ENCODE assay signal across 22 cellular contexts in the genomic region with DNA sequence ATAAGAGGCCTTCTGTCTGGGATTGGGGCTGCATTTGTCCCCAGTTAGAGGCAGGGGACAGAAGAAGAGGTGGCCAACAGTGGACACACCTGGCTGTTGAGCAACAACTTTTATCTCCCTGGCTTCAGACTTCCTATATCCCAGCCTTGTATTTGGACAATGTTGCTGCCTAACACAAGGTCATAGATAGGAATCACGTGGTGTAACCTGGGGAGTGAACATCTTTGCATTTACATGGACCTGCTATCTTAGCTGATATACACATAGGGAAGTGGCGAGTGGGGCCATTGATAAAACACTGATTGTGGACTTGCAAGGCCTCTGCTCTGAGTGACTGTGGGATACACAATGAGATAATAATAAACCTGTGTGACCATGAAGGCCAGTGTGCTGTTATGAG. TPM values are rescaled to one million over a fixed set of nuclear protein-coding genes. Genes with fewer than 3 reads are reported as not detected.
A peak's percentile ranks its signal among the peaks of the same experiment; 100 is the strongest.
DNase-seq lines count a peak whose midpoint lies in the region; ATAC-seq, FAIRE-seq and TF ChIP-seq lines count a peak whose summit lies in the region.
"Had no signal": no experiment of that assay in that cellular context is flagged by ENCODE, and none has a peak within 500 bp of the region (broad histone marks: within the 10 kb centered on the region; RNA-seq: fewer than 3 reads in every experiment).

No MANE protein-coding gene starts in this region.

- H3K79me2 ChIP-seq in K562 (ENCODE audit: control insufficient read depth, insufficient read depth, low read length) (no peaks in the 10 kb centered on the region), HepG2 (ENCODE audit: insufficient read depth, low read length) (no peaks in the 10 kb centered on the region), Karpas-422 (ENCODE audit: low read length) (no peaks in the 10 kb centered on the region)

- CTCF ChIA-PET in K562 (lab: Yijun Ruan, JAX; ENCODE audit: low intra/inter-chr PET ratio) = no interaction called here
- CTCF ChIA-PET in HepG2 (lab: Yijun Ruan, JAX; ENCODE audit: low intra/inter-chr PET ratio, low total read pairs) = no interaction called here

- no peaks in the 10 kb centered on the region for H3K9me2 ChIP-seq in Karpas-422 (replicated peaks; ENCODE audit: insufficient read depth, low read length)

- no peaks in the 10 kb centered on the region for H3K4me1 ChIP-seq in K562 (replicated peaks in 1 of 2; ENCODE audit: control insufficient read depth in 2 of 2, insufficient read depth in 2 of 2, low read length in 2 of 2)
- H3K4me1 ChIP-seq in HepG2 (ENCODE audit: insufficient read depth, low read length) = no peaks in the 10 kb centered on the region
- no peaks in the 10 kb centered on the region for H3K4me1 ChIP-seq in gastrocnemius medialis
- H3K4me1 ChIP-seq in Karpas-422 (ENCODE audit: low read length) = no peaks in the 10 kb centered on the region
- H3K4me1 ChIP-seq: A549; BLaER1 treated with 17β-estradiol and CSF1 and Interleukin-3, amounts not matched to agents 10 nM and 100 nM; Caco-2 had no signal

- H3K9ac ChIP-seq in K562 (ENCODE audit: insufficient read depth in 1 of 2, low read depth in 2 of 2, low read length in 2 of 2) (no peak overlapping the region), HepG2 (ENCODE audit: insufficient read depth, low read depth, low read length) (no peak overlapping the region), Karpas-422 (ENCODE audit: low read length) (no peak overlapping the region)
- H3K9ac ChIP-seq: BLaER1 treated with 17β-estradiol and CSF1 and Interleukin-3, amounts not matched to agents 10 nM and 100 nM had no signal

- ATAC-seq in K562 = no peak
- no peak for ATAC-seq in HepG2
- ATAC-seq in gastrocnemius medialis = no peak
- ATAC-seq: A549; CD8-positive, alpha-beta T cell had no signal

- H3K9me3 ChIP-seq in K562 (replicated peaks; ENCODE audit: control insufficient read depth, insufficient read depth, low read depth, low read length) = no peaks in the 10 kb centered on the region
- H3K9me3 ChIP-seq in HepG2 (ENCODE audit: low read length) = peaks cover 7% of the 10 kb centered on the region; the same call in 1 of the 2 replicates
- no peaks in the 10 kb centered on the region for H3K9me3 ChIP-seq in gastrocnemius medialis
- H3K9me3 ChIP-seq in Karpas-422 (ENCODE audit: low read length) = no peaks in the 10 kb centered on the region
- H3K9me3 ChIP-seq: Caco-2 had no signal

- POLR2A ChIA-PET in K562 (lab: Yijun Ruan, JAX) = interaction anchor here (0.6 kb wide), 1 partner anchor 717 kb away, joined by 3 read pairs; no protein-coding TSS in a partner anchor
- POLR2A ChIA-PET in HepG2 (lab: Yijun Ruan, JAX) = no interaction called here

- FAIRE-seq in K562 (lab: Jason Lieb, UNC) (no peak), HepG2 (lab: Jason Lieb, UNC) (no peak)
- FAIRE-seq: A549, D721Med, G401.6, GM12891, GM19239 had no signal

- TF ChIP-seq POLR2A in K562 (conservative IDR thresholded peaks at IDR 0.05) (no peak), HepG2 (IDR thresholded peaks at IDR 0.05; ENCODE audit: insufficient read depth in 1 of 2, low read depth in 2 of 2, low read length in 2 of 2) (no peak), gastrocnemius medialis (IDR thresholded peaks at IDR 0.05) (no peak)

- H4K20me1 ChIP-seq in K562 (replicated peaks; ENCODE audit: control insufficient read depth, insufficient read depth, low read length) (no peaks in the 10 kb centered on the region), HepG2 (ENCODE audit: insufficient read depth, low read length) (no peaks in the 10 kb centered on the region), Karpas-422 (ENCODE audit: insufficient read depth, low read depth, low read length) (no peaks in the 10 kb centered on the region)
- H4K20me1 ChIP-seq: BLaER1 treated with 17β-estradiol and CSF1 and Interleukin-3, amounts not matched to agents 10 nM and 100 nM had no signal

- H3K27ac ChIP-seq in K562 (ENCODE audit: extremely low read depth, low read depth, low read length) = no peak overlapping the region
- H3K27ac ChIP-seq in HepG2 (ENCODE audit: extremely low read length, insufficient read depth, low read length) = no peak overlapping the region
- no peak overlapping the region for H3K27ac ChIP-seq in gastrocnemius medialis
- H3K27ac ChIP-seq in Karpas-422 (ENCODE audit: low read length) = no peak overlapping the region
- H3K27ac ChIP-seq: 22Rv1; A549; BLaER1 treated with 17β-estradiol and CSF1 and Interleukin-3, amounts not matched to agents 10 nM and 100 nM; C4-2B had no signal

- intact Hi-C loops in K562 (cut with micrococcal nuclease) (no loop called here), HepG2 (cut with micrococcal nuclease; ENCODE audit: unreplicated experiment) (no loop called here), gastrocnemius medialis (cut with DNase I; ENCODE audit: low total_unique reads) (no loop called here)

- BruUV-seq in K562 (replicated peaks; lab: Mats Ljungman, UMichigan) (no TSS peak), HepG2 (replicated peaks; lab: Mats Ljungman, UMichigan) (no TSS peak)

- H3K4me2 ChIP-seq in K562 (ENCODE audit: insufficient read depth, low read length) (no peak overlapping the region), HepG2 (ENCODE audit: low read depth, low read length) (no peak overlapping the region), Karpas-422 (ENCODE audit: low read depth, low read length, poor library complexity, severe bottlenecking) (no peak overlapping the region)
- H3K4me2 ChIP-seq: A549; BLaER1 treated with 17β-estradiol and CSF1 and Interleukin-3, amounts not matched to agents 10 nM and 100 nM had no signal

- no peak for TF ChIP-seq EP300 in K562 (IDR thresholded peaks at IDR 0.05; ENCODE audit: low read length)
- no peak for TF ChIP-seq EP300 in HepG2 (IDR thresholded peaks at IDR 0.05; ENCODE audit: low read depth in 2 of 2, low read length in 2 of 2)
- TF ChIP-seq EP300 in HepG2 (CRISPR knock-in tag; IDR thresholded peaks at IDR 0.05; ENCODE audit: borderline replicate concordance) = no peak

- WGBS in K562 (ENCODE audit: insufficient coverage, low coverage, missing lambda C conversion rate) = 0% methylated on average over 2 of the region's 2 CpGs
- WGBS in HepG2 (ENCODE audit: low lambda C conversion rate) = 14% methylated on average over 2 of the region's 2 CpGs

- in situ Hi-C loops in K562 (cut with MboI) (no loop called here), HepG2 (cut with HindIII; ENCODE audit: extremely low pct_ligation_motif_present, low pct_unique_long_range_greater_than_20kb) (no loop called here), gastrocnemius medialis (cut with MboI; ENCODE audit: low sequenced_read_pairs in 4 of 4) (no loop called here)

- H2AFZ ChIP-seq in K562 (ENCODE audit: low read depth, low read length) = no peak overlapping the region
- H2AFZ ChIP-seq in HepG2 (ENCODE audit: low read length) = no peak overlapping the region
- no peak overlapping the region for H2AFZ ChIP-seq in Karpas-422 (ENCODE audit: low read length)

- DNase-seq in OCI-M1 (lab: John Stamatoyannopoulos, UW) (peak; percentile 31), K562 (ENCODE audit: extremely low read depth in 1 of 4, low spot score in 3 of 4) (no peak), HepG2 (ENCODE audit: low spot score) (peak; percentile 4), gastrocnemius medialis (no peak), Karpas-422 (no peak), iPS-NIHi7 (ENCODE audit: extremely low spot score) (no peak)
- DNase-seq: AML-193; Caco-2; Calu3; CD4-positive, alpha-beta T cell; CD8-positive, alpha-beta T cell; DMS79 treated with DMSO at 0.1 percent for 48 hours; GF-D8 had no signal

- TF ChIP-seq CTCF in K562 (IDR thresholded peaks at IDR 0.05 in 2 of 3, conservative IDR thresholded peaks at IDR 0.05 in 1 of 3; ENCODE audit: insufficient read depth in 2 of 3, low read depth in 1 of 3, low read length in 3 of 3) (no peak), HepG2 (CRISPR knock-in tag; IDR thresholded peaks at IDR 0.05) (no peak), gastrocnemius medialis (IDR thresholded peaks at IDR 0.05 in 4 of 5, conservative IDR thresholded peaks at IDR 0.05 in 1 of 5) (no peak)

- no peaks in the 10 kb centered on the region for H3K36me3 ChIP-seq in K562 (ENCODE audit: control insufficient read depth, insufficient read depth, low read length)
- H3K36me3 ChIP-seq in HepG2 (replicated peaks in 1 of 2; ENCODE audit: control insufficient read depth in 1 of 2, insufficient read depth in 2 of 2, low read length in 2 of 2) = no peaks in the 10 kb centered on the region
- H3K36me3 ChIP-seq in gastrocnemius medialis = no peaks in the 10 kb centered on the region
- no peaks in the 10 kb centered on the region for H3K36me3 ChIP-seq in Karpas-422 (ENCODE audit: insufficient read depth, low read length)
- H3K36me3 ChIP-seq: BLaER1 treated with 17β-estradiol and CSF1 and Interleukin-3, amounts not matched to agents 10 nM and 100 nM had no signal

- H3K27me3 ChIP-seq in K562 (ENCODE audit: control insufficient read depth in 2 of 2, insufficient read depth in 2 of 2, low read length in 2 of 2) (no peaks in the 10 kb centered on the region), HepG2 (ENCODE audit: control insufficient read depth in 1 of 2, insufficient read depth in 2 of 2, low read length in 2 of 2) (no peaks in the 10 kb centered on the region), gastrocnemius medialis (no peaks in the 10 kb centered on the region), Karpas-422 (ENCODE audit: low read length) (no peaks in the 10 kb centered on the region)
- H3K27me3 ChIP-seq: BLaER1 treated with 17β-estradiol and CSF1 and Interleukin-3, amounts not matched to agents 10 nM and 100 nM had no signal

- no peak for TF ChIP-seq RAD21 in K562 (CRISPR knock-in tag; conservative IDR thresholded peaks at IDR 0.05 in 1 of 2, IDR thresholded peaks at IDR 0.05 in 1 of 2)
- no peak for TF ChIP-seq RAD21 in HepG2 (CRISPR knock-in tag; IDR thresholded peaks at IDR 0.05)

- H3K4me3 ChIP-seq in K562 (no peak overlapping the region), HepG2 (replicated peaks in 1 of 3; ENCODE audit: insufficient read depth in 1 of 3, low read depth in 2 of 3, low read length in 3 of 3) (no peak overlapping the region), gastrocnemius medialis (no peak overlapping the region), Karpas-422 (ENCODE audit: low read length) (no peak overlapping the region)
- H3K4me3 ChIP-seq: A549; BLaER1 treated with 17β-estradiol and CSF1 and Interleukin-3, amounts not matched to agents 10 nM and 100 nM had no signal

- no peaks in the 10 kb centered on the region for H3K9me1 ChIP-seq in K562 (ENCODE audit: control insufficient read depth, insufficient read depth, low read length)

RNA-seq across cellular contexts. Expression of a gene that starts 26.9 kb away (rescaled TPM):
- 0.86 and 1.9 TPM in 2 replicates for total RNA-seq in K562 (2011; cell fraction: chromatin; rRNA removed; ENCODE audit: low replicate concordance)
- total RNA-seq in K562 (2011; cell fraction: nucleolus; rRNA removed) = not detected in 2 replicates
- total RNA-seq in K562 (2011; cell fraction: nucleoplasm; rRNA removed) = 1.0 TPM in 1 of 2 replicates, not detected in the other
- total RNA-seq in K562 (2014; rRNA removed) = not detected in 2 replicates
- 0.45 TPM in 1 of 2 replicates, not detected in the other for total RNA-seq in K562 (2014; rRNA removed; fragmentation: Illumina TruSeq; extraction: Trizol)
- not detected in 2 replicates for total RNA-seq in K562 (2015; rRNA removed; fragmentation: Illumina TruSeq; extraction: Trizol)
- 0.33 TPM in 1 of 2 replicates, not detected in the other for total RNA-seq in K562 (2021)
- 0.13 and 0.62 TPM in 2 replicates for polyA plus RNA-seq in K562 (2011; rRNA removed)
- 0.01 and 0.72 TPM in 2 replicates for polyA plus RNA-seq in K562 (2011; cell fraction: cytosol; rRNA removed)
- polyA plus RNA-seq in K562 (2011; cell fraction: nucleus; rRNA removed) = 0.64 and 2.7 TPM in 2 replicates
- 0.03 TPM in 1 of 2 replicates, not detected in the other for polyA plus RNA-seq in K562 (2012)
- not detected in 2 replicates for polyA plus RNA-seq in K562 (2014; fragmentation: Illumina TruSeq; extraction: Trizol)
- under 1 TPM in 1 of 2 experiments, not detected in 1; 0.04 TPM for polyA plus RNA-seq in K562 (2014; fragmentation: Nextera tagmentation; extraction: Ambion mirVana)
- polyA plus RNA-seq in K562 (2014; rRNA removed) = not detected in 2 replicates
- polyA minus RNA-seq in K562 (2011; rRNA and poly(A)+ RNA removed) = 0.81 and 2.6 TPM in 2 replicates
- not detected in 2 replicates for polyA minus RNA-seq in K562 (2011; cell fraction: cytosol; rRNA and poly(A)+ RNA removed)
- polyA minus RNA-seq in K562 (2011; cell fraction: nucleus; rRNA and poly(A)+ RNA removed) = 0.27 and 1.9 TPM in 2 replicates
- 0.91 TPM in 2 replicates for total RNA-seq in HepG2 (2016; rRNA removed; fragmentation: Illumina TruSeq; extraction: Trizol)
- total RNA-seq in HepG2 (2016; cell fraction: cytosol; rRNA removed; fragmentation: Illumina TruSeq; extraction: Trizol; ENCODE audit: low read depth) = 0.09 TPM in 1 of 2 replicates, not detected in the other
- total RNA-seq in HepG2 (2016; cell fraction: insoluble cytoplasmic fraction; rRNA removed; fragmentation: Illumina TruSeq; extraction: Trizol) = 0.54 and 0.63 TPM in 2 replicates
- 0.24 and 0.53 TPM in 2 replicates for total RNA-seq in HepG2 (2016; cell fraction: membrane; rRNA removed; fragmentation: Illumina TruSeq; extraction: Trizol)
- 0.53 and 0.56 TPM in 2 replicates for total RNA-seq in HepG2 (2016; cell fraction: nucleus; rRNA removed; fragmentation: Illumina TruSeq; extraction: Trizol)
- polyA plus RNA-seq in HepG2 (2011; rRNA removed) = 0.78 and 0.93 TPM in 2 replicates
- 0.19 and 0.24 TPM in 2 replicates for polyA plus RNA-seq in HepG2 (2011; cell fraction: cytosol; rRNA removed)
- 2.5 and 2.8 TPM in 2 replicates for polyA plus RNA-seq in HepG2 (2011; cell fraction: nucleus; rRNA removed)
- polyA plus RNA-seq in HepG2 (2012) = 0.65 and 1.2 TPM in 2 replicates
- 0.03 and 0.10 TPM in 2 replicates for polyA plus RNA-seq in HepG2 (2016; cell fraction: cytosol; fragmentation: Illumina TruSeq; extraction: Trizol; ENCODE audit: low read depth)
- polyA plus RNA-seq in HepG2 (2016; cell fraction: insoluble cytoplasmic fraction; fragmentation: Illumina TruSeq; extraction: Trizol; ENCODE audit: low read depth) = 0.47 and 0.78 TPM in 2 replicates
- 0.13 and 0.31 TPM in 2 replicates for polyA plus RNA-seq in HepG2 (2016; cell fraction: membrane; fragmentation: Illumina TruSeq; extraction: Trizol; ENCODE audit: low read depth)
- 0.53 and 0.68 TPM in 2 replicates for polyA plus RNA-seq in HepG2 (2016; cell fraction: nucleus; fragmentation: Illumina TruSeq; extraction: Trizol; ENCODE audit: insufficient read depth, low read depth)
- 3.3 and 5.8 TPM in 2 replicates for polyA minus RNA-seq in HepG2 (2011; rRNA and poly(A)+ RNA removed; ENCODE audit: low replicate concordance)
- polyA minus RNA-seq in HepG2 (2011; cell fraction: cytosol; rRNA and poly(A)+ RNA removed) = 0.20 and 0.88 TPM in 2 replicates
- 10.7 and 12.4 TPM in 2 replicates for polyA minus RNA-seq in HepG2 (2011; cell fraction: nucleus; rRNA and poly(A)+ RNA removed)
- 1 to 10 TPM; 1.4 to 5.5 (median 1.8) TPM for total RNA-seq in gastrocnemius medialis
- 0.47 and 0.97 TPM in 2 replicates for total RNA-seq in Karpas-422 (2014; rRNA removed; shearing (Covaris generic); ENCODE audit: low replicate concordance)
- total RNA-seq: A172 had no signal

Comparison
In these comparisons a context has a peak if more than half of its experiments do, and no peak if none do; other contexts are left out.
1. DNase-seq: peak in OCI-M1 (single experiment) and HepG2 (single experiment); none in K562 (0 of 4), gastrocnemius medialis (0 of 2), Karpas-422 (single experiment) and iPS-NIHi7 (single experiment).